Comparison of ENCODE assay signal across 8 cellular contexts in genomic region chr3:100400782-100401673, GRCh38. TPM values are rescaled to one million over a fixed set of nuclear protein-coding genes. Genes with fewer than 3 reads are reported as not detected.
A peak's percentile ranks its signal among the peaks of the same experiment; 100 is the strongest.
DNase-seq lines count a peak whose midpoint lies in the region; ATAC-seq and TF ChIP-seq lines count a peak whose summit lies in the region.

A gene with protein sequence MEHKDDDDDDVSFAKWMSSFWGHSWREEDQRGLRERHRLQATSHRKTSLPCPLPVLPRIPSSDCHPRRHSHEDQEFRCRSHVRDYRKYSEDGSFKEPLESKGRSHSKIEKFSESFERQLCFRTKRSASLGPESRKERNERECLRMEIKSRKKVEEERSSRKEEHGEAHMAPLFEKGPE (plus strand): TSS chr3:100401539. CDS start chr3:100429730, 28,191 bp downstream.
Gene TOMM70 (minus strand): TSS chr3:100401089. CDS start chr3:100400949, 140 bp downstream.

- no peaks in the 10 kb centered on the region for H3K9me3 ChIP-seq in left lung

- peak within 1 kb of the TSS; percentile 73 to 96 for H3K4me3 ChIP-seq in left lung

- H3K4me1 ChIP-seq in left lung = peaks cover 15 to 37% of the 10 kb centered on the region in 2 donors

- H3K27me3 ChIP-seq in left lung = no peaks in the 10 kb centered on the region

- H3K27ac ChIP-seq in C4-2B (peak within 1 kb of the TSS; percentile 94), left lung (peak within 1 kb of the TSS; percentile 90 to 91)

- TF ChIP-seq CTCF in C4-2B (conservative IDR thresholded peaks at IDR 0.05) = no peak
- peak in 1 of 2 donors; percentile 4 for TF ChIP-seq CTCF in left lung (IDR thresholded peaks at IDR 0.05)

- ATAC-seq in GM19395 (IDR thresholded peaks at IDR 0.05; ENCODE audit: unreplicated experiment) (peak; percentile 93), HG03558 (IDR thresholded peaks at IDR 0.05; ENCODE audit: extremely low read depth, unreplicated experiment) (peak; percentile 80), left lung (peak; percentile 97)

- DNase-seq in NCI-H748 (lab: John Stamatoyannopoulos, UW; ENCODE audit: unreplicated experiment) (peak; percentile 96), dermis blood vessel endothelial cell (peak; percentile 97), left lung (peak; percentile 95 to 98)
- DNase-seq in activated CD4-positive, alpha-beta T cell treated with anti-CD3 and anti-CD28 coated beads, Interleukin-2, amount 50 U/mL, for 24 hours (ENCODE audit: low read depth in 1 of 2, low spot score in 1 of 2) = peak; percentile 85 to 93
- peak; percentile 90 for DNase-seq in stimulated activated CD4-positive, alpha-beta T cell treated with anti-CD3 and anti-CD28 coated beads, Interleukin-2, amount 100 ng/mL, for 4 hours (ENCODE audit: low read depth)

- no peaks in the 10 kb centered on the region for H3K36me3 ChIP-seq in left lung

- intact Hi-C loops in left lung (cut with DNase I) = no loop called here

RNA-seq across cellular contexts. Expression of the first gene that starts in this region (rescaled TPM):
- total RNA-seq in dermis blood vessel endothelial cell = 0.51 and 1.1 TPM in 2 replicates
- 1 to 10 TPM; 1.4 to 2.1 TPM for total RNA-seq in left lung

RNA-seq across cellular contexts. Expression of gene TOMM70, which starts in this region (rescaled TPM):
- total RNA-seq in dermis blood vessel endothelial cell = 38.3 and 49.0 TPM in 2 replicates
- total RNA-seq in left lung = 10 to 100 TPM; 28.0 to 31.4 TPM

Comparison
In these comparisons a context has a peak if more than half of its experiments do, and no peak if none do; other contexts are left out.
1. Peak in every context shown above with its lines: DNase-seq, ATAC-seq, H3K4me3 ChIP-seq and H3K27ac ChIP-seq.